In the genomic region with DNA sequence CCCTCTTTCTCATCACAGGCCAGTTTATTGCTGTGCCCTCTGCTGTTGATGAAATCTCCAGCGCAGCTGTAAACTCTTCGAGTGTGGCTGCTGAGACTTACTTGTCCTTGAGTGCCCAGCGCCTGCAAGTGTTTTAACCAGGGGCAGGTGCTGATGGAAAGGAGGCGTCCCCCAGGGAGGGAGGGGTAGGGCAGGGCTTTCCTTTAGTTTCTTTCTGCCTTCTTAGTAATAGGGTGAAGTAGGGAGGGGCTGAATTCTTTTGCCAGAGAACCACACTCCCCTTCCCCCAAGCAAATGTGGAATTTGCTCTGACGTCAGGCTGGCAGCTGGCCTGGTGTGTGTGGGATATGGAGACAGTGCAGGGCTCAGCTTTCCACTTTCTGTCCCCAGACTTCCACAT, we compare ENCODE assay signal across 9 cellular contexts.
DNase-seq lines count a peak whose midpoint lies in the region; ATAC-seq and TF ChIP-seq lines count a peak whose summit lies in the region.
"Had no signal": no experiment of that assay in that cellular context is flagged by ENCODE, and none has a peak within 500 bp of the region (broad histone marks: within the 10 kb centered on the region; RNA-seq: fewer than 3 reads in every experiment).

No MANE protein-coding gene starts in this region.

- peak; percentile 23 for TF ChIP-seq CTCF in foreskin keratinocyte (conservative IDR thresholded peaks at IDR 0.05)

- no peak overlapping the region for H3K4me3 ChIP-seq in SJCRH30

- CTCF ChIA-PET in activated naive CD4-positive, alpha-beta T cell treated with anti-CD3 and anti-CD28 coated beads for 36 hours (lab: Charles Lee) = no interaction called here

- ATAC-seq in foreskin keratinocyte (peak; percentile 85), HG02870 (IDR thresholded peaks at IDR 0.05; ENCODE audit: unreplicated experiment) (no peak)

- DNase-seq in H4 (ENCODE audit: low spot score) (peak; percentile 81), SJCRH30 (peak; percentile 98 to 100), foreskin keratinocyte (peak; percentile 77 to 94), nucleus accumbens (lab: John Stamatoyannopoulos, UW) (peak in 41 of 56 donors; percentile 10 to 75 (median 38)), OCI-M1 (lab: John Stamatoyannopoulos, UW) (no peak)
- no peak for DNase-seq in activated naive CD4-positive, alpha-beta T cell treated with anti-CD3 and anti-CD28 coated beads for 36 hours
- no peak for DNase-seq in stimulated activated CD4-positive, alpha-beta T cell treated with anti-CD3 and anti-CD28 coated beads, Interleukin-2, amount 100 ng/mL, for 24 hours

- no peaks in the 10 kb centered on the region for H3K9me3 Mint-ChIP-seq in activated naive CD4-positive, alpha-beta T cell treated with anti-CD3 and anti-CD28 coated beads for 36 hours
- H3K9me3 Mint-ChIP-seq: memory B cell had no signal

- peak overlapping the region; percentile 28 for H3K27ac ChIP-seq in SJCRH30
- peak overlapping the region; percentile 76 for H3K27ac ChIP-seq in foreskin keratinocyte

- peaks cover 76% of the 10 kb centered on the region for H3K36me3 ChIP-seq in SJCRH30

- H3K27me3 ChIP-seq in SJCRH30 (no peaks in the 10 kb centered on the region), foreskin keratinocyte (no peaks in the 10 kb centered on the region)

- H3K4me1 Mint-ChIP-seq in activated naive CD4-positive, alpha-beta T cell treated with anti-CD3 and anti-CD28 coated beads for 36 hours (ENCODE audit: low read depth) = peaks cover 7% of the 10 kb centered on the region

- H3K4me3 Mint-ChIP-seq in activated naive CD4-positive, alpha-beta T cell treated with anti-CD3 and anti-CD28 coated beads for 36 hours = no peak overlapping the region
- H3K4me3 Mint-ChIP-seq: memory B cell had no signal

- no peaks in the 10 kb centered on the region for H3K9me3 ChIP-seq in SJCRH30 (replicated peaks)

- H3K4me1 ChIP-seq in SJCRH30 (peaks cover 16% of the 10 kb centered on the region), foreskin keratinocyte (peaks cover 10% of the 10 kb centered on the region)

- no peaks in the 10 kb centered on the region for H3K27me3 Mint-ChIP-seq in activated naive CD4-positive, alpha-beta T cell treated with anti-CD3 and anti-CD28 coated beads for 36 hours (ENCODE audit: low read depth)
- H3K27me3 Mint-ChIP-seq: memory B cell had no signal

- intact Hi-C loops in activated naive CD4-positive, alpha-beta T cell treated with anti-CD3 and anti-CD28 coated beads for 36 hours (cut with micrococcal nuclease) = no loop called here

- H3K27ac Mint-ChIP-seq in activated naive CD4-positive, alpha-beta T cell treated with anti-CD3 and anti-CD28 coated beads for 36 hours = no peak overlapping the region
- H3K27ac Mint-ChIP-seq: memory B cell had no signal

- peaks cover 42% of the 10 kb centered on the region for H3K36me3 Mint-ChIP-seq in activated naive CD4-positive, alpha-beta T cell treated with anti-CD3 and anti-CD28 coated beads for 36 hours (ENCODE audit: low read depth)

Comparison
In these comparisons a context has a peak if more than half of its experiments do, and no peak if none do; other contexts are left out.
1. DNase-seq: peak in H4 (single experiment), SJCRH30 (2 of 2), foreskin keratinocyte (2 of 2) and nucleus accumbens (41 of 56); none in activated naive CD4-positive, alpha-beta T cell treated with anti-CD3 and anti-CD28 coated beads for 36 hours (single experiment), stimulated activated CD4-positive, alpha-beta T cell treated with anti-CD3 and anti-CD28 coated beads, Interleukin-2, amount 100 ng/mL, for 24 hours (0 of 2) and OCI-M1 (single experiment).